1 cellular context compared by ENCODE assay signal in genomic region chr9:78296208-78296892, GRCh38.
A peak's percentile ranks its signal among the peaks of the same experiment; 100 is the strongest.
TF ChIP-seq lines count a peak whose summit lies in the region.

No MANE protein-coding gene starts in this region.

TF ChIP-seq in K562, 482 proteins besides CTCF, POLR2A, EP300 and RAD21 (continued from another document and continues in another):
- TF ChIP-seq ZBTB34 (CRISPR knock-in tag; IDR thresholded peaks at IDR 0.05) (no peak), ZNF79 (CRISPR knock-in tag; IDR thresholded peaks at IDR 0.05; ENCODE audit: low read depth) (no peak), ZBTB33 (CRISPR knock-in tag; IDR thresholded peaks at IDR 0.05) (peak; percentile 66; the same call in 1 of the 2 replicates), MEF2D (tag; conservative IDR thresholded peaks at IDR 0.05; ENCODE audit: low read depth) (no peak), TRIM24 (IDR thresholded peaks at IDR 0.05) (no peak), PCBP1 (IDR thresholded peaks at IDR 0.05; ENCODE audit: low read depth, low read length, poor library complexity, severe bottlenecking) (no peak), FUS (optimal IDR thresholded peaks at IDR 0.05; ENCODE audit: low read depth, low read length) (no peak), ZNF766 (CRISPR knock-in tag; conservative IDR thresholded peaks at IDR 0.05) (no peak), NR0B1 (IDR thresholded peaks at IDR 0.05; ENCODE audit: partially characterized antibody) (no peak), TFAP4 (CRISPR knock-in tag; IDR thresholded peaks at IDR 0.05; ENCODE audit: borderline replicate concordance) (no peak), HNRNPH1 (optimal IDR thresholded peaks at IDR 0.05; ENCODE audit: low read depth, low read length) (no peak), VEZF1 (CRISPR knock-in tag; IDR thresholded peaks at IDR 0.05) (no peak), COPS2 (conservative IDR thresholded peaks at IDR 0.05) (no peak), NCOA2 (IDR thresholded peaks at IDR 0.05; ENCODE audit: partially characterized antibody in 2 of 2) (no peak), DMBX1 (CRISPR knock-in tag; IDR thresholded peaks at IDR 0.05; ENCODE audit: borderline replicate concordance) (0 out of 2 replicates have a peak, but pooled peaks have one; percentile 41), ZFPM2 (CRISPR knock-in tag; IDR thresholded peaks at IDR 0.05) (no peak), ZNF592 (IDR thresholded peaks at IDR 0.05) (0 out of 2 replicates have a peak, but pooled peaks have one; percentile 43), HDAC8 (tag; IDR thresholded peaks at IDR 0.05) (no peak), MCM5 (IDR thresholded peaks at IDR 0.05; ENCODE audit: low read depth) (no peak), CBFB (CRISPR knock-in tag; IDR thresholded peaks at IDR 0.05) (no peak), POLR2G (IDR thresholded peaks at IDR 0.05; ENCODE audit: low read depth, low read length) (no peak), GABPB1 (CRISPR knock-in tag; IDR thresholded peaks at IDR 0.05) (no peak), ZNF699 (CRISPR knock-in tag; IDR thresholded peaks at IDR 0.05; ENCODE audit: insufficient replicate concordance) (no peak), SRSF3 (IDR thresholded peaks at IDR 0.05; ENCODE audit: insufficient read depth, low read length) (peak; percentile 78; the same call in 1 of the 2 replicates), FOXA1 (IDR thresholded peaks at IDR 0.05; ENCODE audit: borderline replicate concordance) (no peak), SUPT5H (IDR thresholded peaks at IDR 0.05) (0 out of 2 replicates have a peak, but pooled peaks have one; percentile 45), PHF8 (IDR thresholded peaks at IDR 0.05; ENCODE audit: borderline replicate concordance, low read length) (peak; percentile 48; the same call in 1 of the 2 replicates), SNRNP70 (optimal IDR thresholded peaks at IDR 0.05; ENCODE audit: low read depth, low read length) (no peak), SMARCB1 (IDR thresholded peaks at IDR 0.05; ENCODE audit: insufficient read length, low read depth) (no peak), SOX6 (IDR thresholded peaks at IDR 0.05) (no peak), RHOXF2B (CRISPR knock-in tag; conservative IDR thresholded peaks at IDR 0.05) (no peak), REST (CRISPR knock-in tag; IDR thresholded peaks at IDR 0.05; ENCODE audit: low read depth) (no peak), SMAD1 (IDR thresholded peaks at IDR 0.05; ENCODE audit: low read depth, low read length, partially characterized antibody) (no peak), SNIP1 (IDR thresholded peaks at IDR 0.05; ENCODE audit: low read depth) (no peak), ZNF212 (CRISPR knock-in tag; IDR thresholded peaks at IDR 0.05) (no peak), SREBF1 (IDR thresholded peaks at IDR 0.05; ENCODE audit: borderline replicate concordance, low read depth, low read length) (no peak), NR3C1 (CRISPR knock-in tag; IDR thresholded peaks at IDR 0.05) (no peak), ZBTB9 (CRISPR knock-in tag; IDR thresholded peaks at IDR 0.05) (no peak), ZNF140 (CRISPR knock-in tag; IDR thresholded peaks at IDR 0.05) (no peak), KLF1 (tag; IDR thresholded peaks at IDR 0.05) (no peak), RBM17 (IDR thresholded peaks at IDR 0.05; ENCODE audit: borderline replicate concordance, low read depth, low read length) (no peak), ELF4 (CRISPR knock-in tag; IDR thresholded peaks at IDR 0.05) (no peak), ATF4 (CRISPR knock-in tag; IDR thresholded peaks at IDR 0.05) (no peak), NR1H2 (CRISPR knock-in tag; IDR thresholded peaks at IDR 0.05) (no peak), PHB2 (IDR thresholded peaks at IDR 0.05; ENCODE audit: low read depth) (no peak), MBD1 (CRISPR knock-in tag; IDR thresholded peaks at IDR 0.05) (peak; percentile 64; the same call in 1 of the 2 replicates), MLX (CRISPR knock-in tag; conservative IDR thresholded peaks at IDR 0.05) (no peak)
